In genomic region chr17:39168503-39168902, GRCh38 we compare ENCODE assay signal across 13 cellular contexts. TPM values are rescaled to one million over a fixed set of nuclear protein-coding genes. Genes with fewer than 3 reads are reported as not detected.
DNase-seq lines count a peak whose midpoint lies in the region; ATAC-seq, FAIRE-seq and TF ChIP-seq lines count a peak whose summit lies in the region.
"Not testable (repeated sequence)": the region's sequence is repeated elsewhere in the genome, so short reads cannot be mapped to it uniquely, and the experiment has no call there.
"Had no signal": no experiment of that assay in that cellular context is flagged by ENCODE, and none has a peak within 500 bp of the region (broad histone marks: within the 10 kb centered on the region; RNA-seq: fewer than 3 reads in every experiment).

No MANE protein-coding gene starts in this region.

- ATAC-seq in A549; DND-41 (ENCODE audit: insufficient read depth, low read depth); WTC11: not testable (repeated sequence)

- peaks cover 61% of the 10 kb centered on the region for H3K27me3 Mint-ChIP-seq in WTC11 (ENCODE audit: low read depth)
- H3K27me3 Mint-ChIP-seq in dendritic cell treated with granulocyte-macrophage colony-stimulating factor and Interleukin-4, amounts not matched to agents 40 ng/mL and 50 ng/mL, for 4 days: peaks cover 30% of the 10 kb centered on the region

- not testable (repeated sequence) for H3K79me2 ChIP-seq in DND-41 (ENCODE audit: insufficient read depth, low read length); Loucy (ENCODE audit: insufficient read depth, low read length)

- not testable (repeated sequence) for H3K9me3 Mint-ChIP-seq in WTC11; dendritic cell treated with granulocyte-macrophage colony-stimulating factor and Interleukin-4, amounts not matched to agents 40 ng/mL and 50 ng/mL, for 4 days

- POLR2A ChIA-PET in A549 (lab: Yijun Ruan, JAX): interaction anchor here (0.7 to 2.6 kb wide), 2 partner anchors 31 to 315 kb away, joined by 8 to 21 read pairs; partner anchors contain the start of gene RPL19
- POLR2A ChIA-PET in WTC11 (lab: Charles Lee): not testable (repeated sequence)

- TF ChIP-seq RAD21 in A549 (conservative IDR thresholded peaks at IDR 0.05 in 1 of 2, IDR thresholded peaks at IDR 0.05 in 1 of 2): not testable (repeated sequence)

- peak overlapping the region; percentile 42; the same call in 1 of the 2 replicates for H2AFZ ChIP-seq in DND-41 (ENCODE audit: low read depth, low read length)
- not testable (repeated sequence) for H2AFZ ChIP-seq in Loucy (ENCODE audit: low read length)

- not testable (repeated sequence) for TF ChIP-seq POLR2A in A549 (IDR thresholded peaks at IDR 0.05; ENCODE audit: low read length); testis (IDR thresholded peaks at IDR 0.05)

- WGBS in A549 (ENCODE audit: missing lambda C conversion rate): 80% methylated on average over 10 of the region's 10 CpGs
- 70 to 85% methylated on average over 10 of the region's 10 CpGs for WGBS in testis, 2 donors

- not testable (repeated sequence) for H3K4me3 Mint-ChIP-seq in WTC11; dendritic cell treated with granulocyte-macrophage colony-stimulating factor and Interleukin-4, amounts not matched to agents 40 ng/mL and 50 ng/mL, for 4 days

- not testable (repeated sequence) for H3K4me3 ChIP-seq in A549, testis
- H3K4me3 ChIP-seq in DND-41 (ENCODE audit: low read depth in 1 of 2, low read length in 2 of 2) (peak overlapping the region in 1 of 2 experiments; percentile 29; a peak in 1 of 4 replicates), Loucy (ENCODE audit: low read length, poor library complexity, severe bottlenecking) (peak overlapping the region; percentile 64)

- not testable (repeated sequence) for H3K4me1 ChIP-seq in A549, testis
- H3K4me1 ChIP-seq in DND-41 (ENCODE audit: insufficient read depth, low read length) (peaks cover 90% of the 10 kb centered on the region), Loucy (ENCODE audit: insufficient read depth, low read length, poor library complexity, severe bottlenecking) (peaks cover 76% of the 10 kb centered on the region)

- not testable (repeated sequence) for H4K20me1 ChIP-seq in DND-41 (ENCODE audit: insufficient read depth, low read length); Loucy (ENCODE audit: insufficient read depth, low read length, poor library complexity, severe bottlenecking)

- not testable (repeated sequence) for H3K36me3 Mint-ChIP-seq in WTC11; dendritic cell treated with granulocyte-macrophage colony-stimulating factor and Interleukin-4, amounts not matched to agents 40 ng/mL and 50 ng/mL, for 4 days (ENCODE audit: low read depth)

- H3K36me3 ChIP-seq in DND-41 (ENCODE audit: insufficient read depth, low read length); Loucy (ENCODE audit: insufficient read depth, low read length); testis (ENCODE audit: low read depth, missing control alignments): not testable (repeated sequence)

- not testable (repeated sequence) for H3K27ac ChIP-seq in A549, testis
- peak overlapping the region; percentile 93 for H3K27ac ChIP-seq in DND-41 (ENCODE audit: low read length)

- not testable (repeated sequence) for H3K4me2 ChIP-seq in A549
- H3K4me2 ChIP-seq in DND-41 (ENCODE audit: insufficient read depth, low read length): peak overlapping the region; percentile 62
- H3K4me2 ChIP-seq in Loucy (ENCODE audit: low read depth, low read length, poor library complexity, severe bottlenecking): peak overlapping the region; percentile 84

- not testable (repeated sequence) for TF ChIP-seq EP300 in A549 (IDR thresholded peaks at IDR 0.05)

- intact Hi-C loops in dendritic cell treated with granulocyte-macrophage colony-stimulating factor and Interleukin-4, amounts not matched to agents 40 ng/mL and 50 ng/mL, for 4 days (cut with micrococcal nuclease): loop anchor here (5.0 kb wide), 1 partner anchor 34 kb away; the partner anchor contains the start of gene RPL19
- intact Hi-C loops in testis (cut with DNase I; ENCODE audit: low total_unique reads): not testable (repeated sequence)

- peaks cover 30% of the 10 kb centered on the region for H3K4me1 Mint-ChIP-seq in WTC11
- H3K4me1 Mint-ChIP-seq in dendritic cell treated with granulocyte-macrophage colony-stimulating factor and Interleukin-4, amounts not matched to agents 40 ng/mL and 50 ng/mL, for 4 days (ENCODE audit: low read depth): peaks cover 66% of the 10 kb centered on the region

- H3K9me3 ChIP-seq in A549; DND-41 (ENCODE audit: insufficient read depth, low read length, severe bottlenecking); Loucy (ENCODE audit: insufficient read depth, low read depth, low read length); testis: not testable (repeated sequence)

- FAIRE-seq in A549 (lab: Jason Lieb, UNC): not testable (repeated sequence)

- H3K27me3 ChIP-seq in DND-41 (ENCODE audit: insufficient read depth, low read length, poor library complexity); Loucy (ENCODE audit: insufficient read depth, low read length, poor library complexity, severe bottlenecking); testis: not testable (repeated sequence)

- CTCF ChIA-PET in A549 (lab: Yijun Ruan, JAX) (interaction anchor here (1.2 to 30.5 kb wide), 3 partner anchors 15 to 186 kb away, joined by 4 to 612 read pairs (median 453); partner anchors contain the start of genes ARL5C and PLXDC1), WTC11 (lab: Charles Lee) (interaction anchor here (1.0 to 4.7 kb wide), 4 partner anchors 16 to 185 kb away, joined by 3 to 53 read pairs (median 7); no protein-coding TSS in a partner anchor)

- not testable (repeated sequence) for H3K9me2 ChIP-seq in Loucy (replicated peaks; ENCODE audit: low read depth, low read length)

- not testable (repeated sequence) for TF ChIP-seq CTCF in A549 (IDR thresholded peaks at IDR 0.05); DND-41 (IDR thresholded peaks at IDR 0.05; ENCODE audit: borderline replicate concordance, extremely low read depth, low read length, poor library complexity, severe bottlenecking); Loucy (conservative IDR thresholded peaks at IDR 0.05; ENCODE audit: low read length); WTC11 (IDR thresholded peaks at IDR 0.05); testis (IDR thresholded peaks at IDR 0.05)

- H3F3A ChIP-seq in Loucy (ENCODE audit: low read depth): peaks cover 15% of the 10 kb centered on the region

- DNase-seq in A549 (ENCODE audit: low read depth in 1 of 2, low spot score in 1 of 2); DND-41; WTC11 (ENCODE audit: low spot score): not testable (repeated sequence)
- DNase-seq in testis: peak; percentile 38

- H3K27ac Mint-ChIP-seq in WTC11: not testable (repeated sequence)
- H3K27ac Mint-ChIP-seq in dendritic cell treated with granulocyte-macrophage colony-stimulating factor and Interleukin-4, amounts not matched to agents 40 ng/mL and 50 ng/mL, for 4 days: peak overlapping the region; percentile 45

- H3K9ac ChIP-seq in DND-41 (ENCODE audit: low read depth, low read length) (peak overlapping the region; percentile 48), Loucy (ENCODE audit: low read depth, low read length, poor library complexity, severe bottlenecking) (peak overlapping the region; percentile 72)

RNA-seq across cellular contexts. Expression of gene ARL5C, which starts 2.5 kb away (rescaled TPM):
- polyA plus RNA-seq in A549 (2011; rRNA removed): not detected in 2 replicates
- not detected in 2 replicates for polyA plus RNA-seq in A549 (2012; cell fraction: cytosol; rRNA removed)
- polyA plus RNA-seq in A549 (2012; cell fraction: nucleus; rRNA removed): 0.01 TPM in 1 of 2 replicates, not detected in the other
- not detected in 3 replicates for polyA plus RNA-seq in A549 (2017; fragmentation: RNase III; extraction: RNeasy Plus Mini Kit Qiagen cat#74134 plus additional on column Dnase treatment)
- not detected in 2 replicates for polyA minus RNA-seq in A549 (2011; rRNA and poly(A)+ RNA removed)
- not detected in 3 replicates for total RNA-seq in WTC11 (2021)
- total RNA-seq in testis: not detected
- not detected for polyA plus RNA-seq in testis (ENCODE audit: insufficient read depth, low read depth, low replicate concordance)
- total RNA-seq: Caco-2; CD4-positive, CD25-positive, alpha-beta regulatory T cell; CD8-positive, alpha-beta T cell; GM12878; GM23248; H1; H7 had no signal
- polyA plus RNA-seq: CD4-positive, CD25-positive, alpha-beta regulatory T cell; GM12878; GM23248; H1 had no signal

RNA-seq across cellular contexts. Expression of gene PLXDC1, which starts 17.1 kb away (rescaled TPM):
- polyA plus RNA-seq in A549 (2011; rRNA removed): 0.36 and 0.77 TPM in 2 replicates
- 0.16 and 0.23 TPM in 2 replicates for polyA plus RNA-seq in A549 (2012; cell fraction: cytosol; rRNA removed)
- 2.0 and 2.4 TPM in 2 replicates for polyA plus RNA-seq in A549 (2012; cell fraction: nucleus; rRNA removed)
- 0.22 to 0.54 TPM (median 0.31 TPM) in 3 replicates for polyA plus RNA-seq in A549 (2017; fragmentation: RNase III; extraction: RNeasy Plus Mini Kit Qiagen cat#74134 plus additional on column Dnase treatment)
- polyA minus RNA-seq in A549 (2011; rRNA and poly(A)+ RNA removed): 0.29 and 0.79 TPM in 2 replicates
- 4.1 to 5.4 TPM (median 4.1 TPM) in 3 replicates for total RNA-seq in WTC11 (2021)
- 10 to 100 TPM in 1 of 2 donors, 1 to 10 TPM in 1; 9.6 to 14.8 TPM for total RNA-seq in testis
- polyA plus RNA-seq in testis (ENCODE audit: insufficient read depth, low read depth, low replicate concordance): 40.5 TPM
- total RNA-seq: GM12878, GM23248 had no signal

RNA-seq across cellular contexts. Expression of gene CACNB1, which starts 29.0 kb away (rescaled TPM):
- polyA plus RNA-seq in A549 (2011; rRNA removed) (3.2 and 3.6 TPM in 2 replicates), A549 (2017; fragmentation: RNase III; extraction: RNeasy Plus Mini Kit Qiagen cat#74134 plus additional on column Dnase treatment) (3.4 to 4.3 TPM (median 3.9 TPM) in 3 replicates), testis (ENCODE audit: insufficient read depth, low read depth, low replicate concordance) (11.3 TPM)
- 4.3 and 5.3 TPM in 2 replicates for polyA plus RNA-seq in A549 (2012; cell fraction: cytosol; rRNA removed)
- polyA plus RNA-seq in A549 (2012; cell fraction: nucleus; rRNA removed): 17.6 and 19.6 TPM in 2 replicates
- 8.4 and 10.0 TPM in 2 replicates for polyA minus RNA-seq in A549 (2011; rRNA and poly(A)+ RNA removed)
- total RNA-seq in WTC11 (2021) (11.2 to 17.0 TPM (median 11.9 TPM) in 3 replicates), testis (10 to 100 TPM; 18.1 to 19.8 TPM)

RNA-seq across cellular contexts. Expression of gene RPL19, which starts 31.6 kb away (rescaled TPM):
- polyA plus RNA-seq in A549 (2011; rRNA removed) (1,983 and 2,211 TPM in 2 replicates), A549 (2017; fragmentation: RNase III; extraction: RNeasy Plus Mini Kit Qiagen cat#74134 plus additional on column Dnase treatment) (2,724 to 2,918 TPM (median 2,862 TPM) in 3 replicates), testis (ENCODE audit: insufficient read depth, low read depth, low replicate concordance) (1,741 TPM)
- polyA plus RNA-seq in A549 (2012; cell fraction: cytosol; rRNA removed): 3,586 and 4,539 TPM in 2 replicates
- polyA plus RNA-seq in A549 (2012; cell fraction: nucleus; rRNA removed): 1,789 and 1,975 TPM in 2 replicates
- polyA minus RNA-seq in A549 (2011; rRNA and poly(A)+ RNA removed): 835 and 986 TPM in 2 replicates
- total RNA-seq in WTC11 (2021) (1,970 to 2,019 TPM (median 2,012 TPM) in 3 replicates), testis (1,000 to 10,000 TPM in 1 of 2 donors, 100 to 1,000 TPM in 1; 954 to 1,719 TPM)

RNA-seq across cellular contexts. Expression of gene STAC2, which starts 57.2 kb away (rescaled TPM):
- polyA plus RNA-seq in A549 (2011; rRNA removed) (0.03 TPM in 2 replicates), A549 (2017; fragmentation: RNase III; extraction: RNeasy Plus Mini Kit Qiagen cat#74134 plus additional on column Dnase treatment) (0.16 to 0.29 TPM (median 0.26 TPM) in 3 replicates), testis (ENCODE audit: insufficient read depth, low read depth, low replicate concordance) (1.1 TPM)
- 0.08 and 0.12 TPM in 2 replicates for polyA plus RNA-seq in A549 (2012; cell fraction: cytosol; rRNA removed)
- polyA plus RNA-seq in A549 (2012; cell fraction: nucleus; rRNA removed): 0.10 TPM in 2 replicates
- 0.15 TPM in 1 of 2 replicates, not detected in the other for polyA minus RNA-seq in A549 (2011; rRNA and poly(A)+ RNA removed)
- total RNA-seq in WTC11 (2021) (3.9 to 4.2 TPM (median 4.0 TPM) in 3 replicates), testis (under 1 TPM; 0.24 to 0.37 TPM)
- total RNA-seq: CD4-positive, CD25-positive, alpha-beta regulatory T cell; GM23248 had no signal
- polyA plus RNA-seq: CD4-positive, CD25-positive, alpha-beta regulatory T cell; GM12878; GM23248 had no signal
